14 cellular contexts compared by ENCODE assay signal in genomic region chr7:54846272-54846671, GRCh38.
"Had no signal": no experiment of that assay in that cellular context is flagged by ENCODE, and none has a peak within 500 bp of the region (broad histone marks: within the 10 kb centered on the region; RNA-seq: fewer than 3 reads in every experiment).

No MANE protein-coding gene starts in this region.

- DNase-seq: activated CD4-positive, alpha-beta T cell treated with anti-CD3 and anti-CD28 coated beads, Interleukin-2, amount 50 U/mL, for 4 hours; activated CD4-positive, CD25-positive, alpha-beta regulatory T cell treated with anti-CD3 and anti-CD28 coated beads, Interleukin-2, amount 50 U/mL, for 72 hours; activated gamma-delta T cell; adrenal gland; dorsolateral prefrontal cortex; endodermal cell; left colon; lower lobe of right lung; sigmoid colon; stimulated activated naive B cell treated with anti-CD40 and anti-IgM and Interleukin-4, amounts not matched to agents 10 μg/mL and 1 μg/mL and 100 μg/mL, for 72 hours; T-helper 2 cell; tibial artery had no signal

- H3K4me3 ChIP-seq: adrenal gland, dorsolateral prefrontal cortex, lower lobe of right lung, sigmoid colon, tibial artery had no signal

- H3K9me3 ChIP-seq: adrenal gland, lower lobe of right lung had no signal

- H3K27me3 ChIP-seq: adrenal gland, dorsolateral prefrontal cortex, sigmoid colon, tibial artery had no signal

- H3K36me3 ChIP-seq: adrenal gland, lower lobe of right lung, sigmoid colon, tibial artery had no signal

- H3K4me1 ChIP-seq: adrenal gland, lower lobe of right lung had no signal

- ATAC-seq: activated naive CD4-positive, alpha-beta T cell treated with anti-CD3 and anti-CD28 coated beads, Interleukin-2, amount 50 U/mL, for 72 hours; left colon; lower lobe of right lung; stimulated activated naive B cell treated with anti-CD40 and anti-IgM and Interleukin-4, amounts not matched to agents 10 μg/mL and 1 μg/mL and 100 μg/mL, for 72 hours had no signal

- H3K27ac ChIP-seq: adrenal gland, dorsolateral prefrontal cortex, lower lobe of right lung, sigmoid colon, tibial artery, VCaP had no signal
